In genomic region chr11:19935507-19935906, GRCh38 we compare ENCODE assay signal across 12 cellular contexts.
DNase-seq lines count a peak whose midpoint lies in the region; ATAC-seq and TF ChIP-seq lines count a peak whose summit lies in the region.
"Had no signal": no experiment of that assay in that cellular context is flagged by ENCODE, and none has a peak within 500 bp of the region (broad histone marks: within the 10 kb centered on the region; RNA-seq: fewer than 3 reads in every experiment).

No MANE protein-coding gene starts in this region.

- dilution Hi-C loops in IMR-90 (cut with HindIII; ENCODE audit: low sequenced_read_pairs, unreplicated experiment) = no loop called here

- no peak for TF ChIP-seq POLR2A in IMR-90 (IDR thresholded peaks at IDR 0.05; ENCODE audit: low read depth, low read length)

- H3K14ac ChIP-seq in IMR-90 (replicated peaks; ENCODE audit: low read depth, low read length) = 0 out of 2 replicates have a peak overlapping the region, but pooled peaks have one; percentile 8

- no peaks in the 10 kb centered on the region for H3K9me3 Mint-ChIP-seq in stimulated activated memory B cell treated with anti-CD40 and anti-IgM and Interleukin-4, amounts not matched to agents 10 μg/mL and 1 μg/mL and 100 μg/mL, for 72 hours

- peaks cover 11% of the 10 kb centered on the region for H3K4me1 ChIP-seq in IMR-90 (ENCODE audit: control insufficient read depth, insufficient read depth, low read length)

- H3K4ac ChIP-seq in IMR-90 (ENCODE audit: low read depth, low read length) = 0 out of 2 replicates have a peak overlapping the region, but pooled peaks have one; percentile 1

- no peak overlapping the region for H3K23ac ChIP-seq in IMR-90 (ENCODE audit: low read depth, low read length)

- peaks cover 19% of the 10 kb centered on the region for H3K4me1 Mint-ChIP-seq in stimulated activated memory B cell treated with anti-CD40 and anti-IgM and Interleukin-4, amounts not matched to agents 10 μg/mL and 1 μg/mL and 100 μg/mL, for 72 hours

- no TSS peak for BruUV-seq in IMR-90 (replicated peaks; lab: Mats Ljungman, UMichigan)

- no peak overlapping the region for H3K27ac ChIP-seq in IMR-90 (ENCODE audit: insufficient read depth, low read length)
- peak overlapping the region; percentile 76 for H3K27ac ChIP-seq in brain microvascular endothelial cell
- H3K27ac ChIP-seq: BLaER1 treated with 17β-estradiol and CSF1 and Interleukin-3, amounts not matched to agents 10 nM and 100 nM; left ventricle myocardium inferior had no signal

- no peak overlapping the region for H3K56ac ChIP-seq in IMR-90 (ENCODE audit: extremely low read depth, insufficient read depth, low read length)

- no peak overlapping the region; the same call in 1 of the 2 replicates for H2BK20ac ChIP-seq in IMR-90 (ENCODE audit: low read depth, low read length)

- peaks cover 4% of the 10 kb centered on the region; the same call in 1 of the 2 replicates for H4K20me1 ChIP-seq in IMR-90 (ENCODE audit: insufficient read depth, low read length)
- H4K20me1 ChIP-seq: BLaER1 treated with 17β-estradiol and CSF1 and Interleukin-3, amounts not matched to agents 10 nM and 100 nM had no signal

- no peak overlapping the region for H2BK15ac ChIP-seq in IMR-90 (ENCODE audit: low read depth, low read length)

- WGBS in IMR-90 (ENCODE audit: extremely low coverage in 2 of 2, insufficient read length in 1 of 2), 2 experiments = no CpG with 5 or more reads among the region's 4 CpGs

- no peak overlapping the region for H3K9ac ChIP-seq in IMR-90 (ENCODE audit: low read depth, low read length)
- H3K9ac ChIP-seq: BLaER1 treated with 17β-estradiol and CSF1 and Interleukin-3, amounts not matched to agents 10 nM and 100 nM had no signal

- DNase-seq in AG10803 (ENCODE audit: low read depth) = peak; percentile 95
- DNase-seq in IMR-90 = peak; percentile 86
- peak; percentile 80 for DNase-seq in brain microvascular endothelial cell
- DNase-seq in lung microvascular endothelial cell (ENCODE audit: low read depth in 2 of 2) = peak; percentile 25 to 68
- DNase-seq in DMS153 (lab: John Stamatoyannopoulos, UW) = no peak
- DNase-seq in activated naive CD4-positive, alpha-beta T cell treated with Interleukin-2 at 50 U/mL for 16 hours = no peak
- DNase-seq: activated CD4-positive, alpha-beta T cell treated with anti-CD3 and anti-CD28 coated beads, Interleukin-2, amount 50 U/mL, for 4 hours; left ventricle myocardium inferior; NCI-H345 had no signal

- in situ Hi-C loops in IMR-90 (cut with MboI; ENCODE audit: low sequenced_read_pairs) = loop anchor here (25.0 kb wide), 2 partner anchors 427 to 677 kb away; partner anchors contain the start of gene HTATIP2
- in situ Hi-C loops in brain microvascular endothelial cell (cut with HindIII; ENCODE audit: low pct_ligation_motif_present, low sequenced_read_pairs) = loop anchor here (25.0 kb wide), 1 partner anchor 427 kb away; the partner anchor contains the start of gene HTATIP2

- no peak for TF ChIP-seq RAD21 in IMR-90 (IDR thresholded peaks at IDR 0.05; ENCODE audit: low read length)

- ATAC-seq in IMR-90 (ENCODE audit: low read depth) (peak; percentile 57), GM21619 (IDR thresholded peaks at IDR 0.05; ENCODE audit: unreplicated experiment) (no peak)
- ATAC-seq in stimulated activated memory B cell treated with anti-CD40 and anti-IgM and Interleukin-4, amounts not matched to agents 10 μg/mL and 1 μg/mL and 100 μg/mL, for 72 hours = no peak

- intact Hi-C loops in IMR-90 (cut with micrococcal nuclease) = loop anchor here (5.0 kb wide), 1 partner anchor 417 kb away; no protein-coding TSS in a partner anchor

- H3K27me3 Mint-ChIP-seq in stimulated activated memory B cell treated with anti-CD40 and anti-IgM and Interleukin-4, amounts not matched to agents 10 μg/mL and 1 μg/mL and 100 μg/mL, for 72 hours = peaks cover 27% of the 10 kb centered on the region

- H3K36me3 ChIP-seq in IMR-90 (ENCODE audit: control insufficient read depth, insufficient read depth, low read length) (peaks cover 21% of the 10 kb centered on the region), brain microvascular endothelial cell (replicated peaks) (peaks cover 6% of the 10 kb centered on the region)
- H3K36me3 ChIP-seq: BLaER1 treated with 17β-estradiol and CSF1 and Interleukin-3, amounts not matched to agents 10 nM and 100 nM had no signal

- peak overlapping the region; percentile 12 for H2AK9ac ChIP-seq in IMR-90 (replicated peaks; ENCODE audit: low read depth, low read length, poor library complexity)

- H3K9me1 ChIP-seq in IMR-90 (ENCODE audit: insufficient read depth, low read length) = peaks cover 14% of the 10 kb centered on the region

- H3K4me3 ChIP-seq in AG10803 (ENCODE audit: low read length) (no peak overlapping the region), IMR-90 (ENCODE audit: insufficient read depth, low read depth, low read length) (no peak overlapping the region), brain microvascular endothelial cell (ENCODE audit: low read depth, low read length) (no peak overlapping the region)
- H3K4me3 ChIP-seq: BLaER1 treated with 17β-estradiol and CSF1 and Interleukin-3, amounts not matched to agents 10 nM and 100 nM; left ventricle myocardium inferior had no signal

- H3K9me3 ChIP-seq in IMR-90 (ENCODE audit: control insufficient read depth, insufficient read depth, low read length) = no peaks in the 10 kb centered on the region
- H3K9me3 ChIP-seq: BLaER1 treated with 17β-estradiol and CSF1 and Interleukin-3, amounts not matched to agents 10 nM and 100 nM; left ventricle myocardium inferior had no signal

- H4K91ac ChIP-seq in IMR-90 (ENCODE audit: insufficient read depth, low read depth, low read length) = no peak overlapping the region

- POLR2A ChIA-PET in IMR-90 (lab: Charles Lee; ENCODE audit: unreplicated experiment) = interaction anchor here (0.6 kb wide), 1 partner anchor 192 kb away, joined by 4 read pairs; no protein-coding TSS in a partner anchor

- H3K79me1 ChIP-seq in IMR-90 (ENCODE audit: low read depth in 1 of 2, low read length in 2 of 2) = peaks cover 11 to 32% of the 10 kb centered on the region in 2 experiments; a peak in 3 of 4 replicates

- no peak overlapping the region for H4K5ac ChIP-seq in IMR-90 (ENCODE audit: low read depth, low read length)

- no peak overlapping the region for H2AFZ ChIP-seq in IMR-90 (replicated peaks; ENCODE audit: low read length, poor library complexity)

- H3K27me3 ChIP-seq in IMR-90 (ENCODE audit: control insufficient read depth, insufficient read depth, low read length) (no peaks in the 10 kb centered on the region), brain microvascular endothelial cell (replicated peaks) (no peaks in the 10 kb centered on the region)
- H3K27me3 ChIP-seq: BLaER1 treated with 17β-estradiol and CSF1 and Interleukin-3, amounts not matched to agents 10 nM and 100 nM had no signal

- 0 out of 2 replicates have a peak overlapping the region, but pooled peaks have one; percentile 29 for H3K18ac ChIP-seq in IMR-90 (ENCODE audit: low read depth, low read length)

- peak overlapping the region; percentile 21 for H2BK5ac ChIP-seq in IMR-90 (ENCODE audit: low read depth, low read length, poor library complexity, severe bottlenecking)

- H3K4me2 ChIP-seq in IMR-90 (ENCODE audit: low read depth, low read length) = peak overlapping the region; percentile 25; the same call in 1 of the 2 replicates
- H3K4me2 ChIP-seq: BLaER1 treated with 17β-estradiol and CSF1 and Interleukin-3, amounts not matched to agents 10 nM and 100 nM had no signal

- H3K36me3 Mint-ChIP-seq in stimulated activated memory B cell treated with anti-CD40 and anti-IgM and Interleukin-4, amounts not matched to agents 10 μg/mL and 1 μg/mL and 100 μg/mL, for 72 hours = no peaks in the 10 kb centered on the region

- no peak overlapping the region for H3K4me3 Mint-ChIP-seq in stimulated activated memory B cell treated with anti-CD40 and anti-IgM and Interleukin-4, amounts not matched to agents 10 μg/mL and 1 μg/mL and 100 μg/mL, for 72 hours

- H4K8ac ChIP-seq in IMR-90 (ENCODE audit: low read depth in 2 of 2, low read length in 2 of 2) = peak overlapping the region in 1 of 2 experiments; percentile 4; a peak in 1 of 4 replicates

- H2BK120ac ChIP-seq in IMR-90 (ENCODE audit: low read depth, low read length) = peak overlapping the region; percentile 3

- CTCF ChIA-PET in IMR-90 (lab: Yijun Ruan, JAX) = interaction anchor here (0.6 to 2.6 kb wide), 7 partner anchors 18 to 418 kb away, joined by 3 to 14 read pairs (median 4); no protein-coding TSS in a partner anchor

- no peak for TF ChIP-seq CTCF in AG10803 (conservative IDR thresholded peaks at IDR 0.05; ENCODE audit: low read length)
- no peak for TF ChIP-seq CTCF in IMR-90 (conservative IDR thresholded peaks at IDR 0.05; ENCODE audit: low read depth, low read length)
- TF ChIP-seq CTCF in brain microvascular endothelial cell (IDR thresholded peaks at IDR 0.05; ENCODE audit: low read depth, low read length, missing control alignments) = no peak

- H3K27ac Mint-ChIP-seq in stimulated activated memory B cell treated with anti-CD40 and anti-IgM and Interleukin-4, amounts not matched to agents 10 μg/mL and 1 μg/mL and 100 μg/mL, for 72 hours = no peak overlapping the region

- no peak overlapping the region for H2AK5ac ChIP-seq in IMR-90 (ENCODE audit: low read depth, low read length)

TF ChIP-seq in IMR-90, 13 proteins besides CTCF, POLR2A, EP300 and RAD21:
- TF ChIP-seq NFE2L2 (IDR thresholded peaks at IDR 0.05; ENCODE audit: low read depth, low read length) (peak; percentile 62), MXI1 (IDR thresholded peaks at IDR 0.05; ENCODE audit: borderline replicate concordance, low read depth, low read length) (no peak)

Comparison
In these comparisons a context has a peak if more than half of its experiments do, and no peak if none do; other contexts are left out.
1. DNase-seq: peak in AG10803 (single experiment), IMR-90 (single experiment), brain microvascular endothelial cell (single experiment) and lung microvascular endothelial cell (2 of 2); none in DMS153 (single experiment) and activated naive CD4-positive, alpha-beta T cell treated with Interleukin-2 at 50 U/mL for 16 hours (single experiment).